ENCODE assay signal across 18 cellular contexts in genomic region chr2:2739231-2739795, GRCh38.
DNase-seq lines count a peak whose midpoint lies in the region; ATAC-seq, FAIRE-seq and TF ChIP-seq lines count a peak whose summit lies in the region.
"Had no signal": no experiment of that assay in that cellular context is flagged by ENCODE, and none has a peak within 500 bp of the region (broad histone marks: within the 10 kb centered on the region; RNA-seq: fewer than 3 reads in every experiment).

No MANE protein-coding gene starts in this region.

- H3K27me3 ChIP-seq in bronchial epithelial cell (ENCODE audit: control insufficient read depth, insufficient read depth, low read length) (no peaks in the 10 kb centered on the region), foreskin keratinocyte (no peaks in the 10 kb centered on the region), neuronal stem cell (ENCODE audit: control insufficient read depth in 3 of 3, insufficient read depth in 3 of 3, low read depth in 1 of 3, low read length in 3 of 3) (peaks cover 0 to 3% (median 0%) of the 10 kb centered on the region in 3 experiments)
- H3K27me3 ChIP-seq: BLaER1 treated with 17β-estradiol and CSF1 and Interleukin-3, amounts not matched to agents 10 nM and 100 nM had no signal

- peak; percentile 77 for FAIRE-seq in bronchial epithelial cell (lab: Jason Lieb, UNC)
- FAIRE-seq: GM12878, GM18507 had no signal

- H3K27ac ChIP-seq in foreskin keratinocyte (no peak overlapping the region), neuronal stem cell (replicated peaks; ENCODE audit: low read length) (no peak overlapping the region)
- H3K27ac ChIP-seq: BLaER1 treated with 17β-estradiol and CSF1 and Interleukin-3, amounts not matched to agents 10 nM and 100 nM; GM23248; HL-60 had no signal

- no peak overlapping the region for H3K9ac ChIP-seq in neuronal stem cell (ENCODE audit: low read depth, low read length, poor library complexity)
- H3K9ac ChIP-seq: BLaER1 treated with 17β-estradiol and CSF1 and Interleukin-3, amounts not matched to agents 10 nM and 100 nM; GM23248 had no signal

- no CpG with 5 or more reads among the region's 9 CpGs for WGBS in neuronal stem cell (ENCODE audit: extremely low coverage in 2 of 2, insufficient read length in 2 of 2, insufficient replicate concordance in 1 of 2), 2 donors

- H2BK12ac ChIP-seq in neuronal stem cell (ENCODE audit: low read length): no peak overlapping the region

- DNase-seq in HPDE6-E6E7 (ENCODE audit: extremely low spot score) (peak; percentile 7), bronchial epithelial cell (ENCODE audit: low read depth) (peak; percentile 98), foreskin keratinocyte (peak; percentile 97 to 99), neuronal stem cell (ENCODE audit: low spot score) (no peak), NCI-H446 treated with DMSO at 0.1 percent for 48 hours (lab: John Stamatoyannopoulos, UW) (no peak), G401 (ENCODE audit: low spot score) (no peak), hypothalamus (lab: John Stamatoyannopoulos, UW) (no peak)
- DNase-seq: ACHN; Calu3; CD4-positive, CD25-positive, alpha-beta regulatory T cell; DMS 273 treated with DMSO at 0.1 percent for 48 hours; GM23248; H7 had no signal

- H3K14ac ChIP-seq in neuronal stem cell (ENCODE audit: low read length): no peak overlapping the region

- no peaks in the 10 kb centered on the region for H3K79me1 ChIP-seq in neuronal stem cell (ENCODE audit: low read depth, low read length)

- H3K4me3 ChIP-seq in bronchial epithelial cell (ENCODE audit: low read depth, low read length): no peak overlapping the region
- H3K4me3 ChIP-seq in neuronal stem cell (ENCODE audit: low read length in 2 of 2): no peak overlapping the region
- H3K4me3 ChIP-seq: BLaER1 treated with 17β-estradiol and CSF1 and Interleukin-3, amounts not matched to agents 10 nM and 100 nM; GM12878; GM23248 had no signal

- H3K9me3 ChIP-seq in neuronal stem cell (replicated peaks in 1 of 2; ENCODE audit: control insufficient read depth in 2 of 2, insufficient read depth in 1 of 2, low read depth in 1 of 2, low read length in 2 of 2): no peaks in the 10 kb centered on the region
- H3K9me3 ChIP-seq: BLaER1 treated with 17β-estradiol and CSF1 and Interleukin-3, amounts not matched to agents 10 nM and 100 nM had no signal

- peak overlapping the region; percentile 72 for H3K18ac ChIP-seq in neuronal stem cell (ENCODE audit: low read length)

- no peak overlapping the region for H2BK120ac ChIP-seq in neuronal stem cell (ENCODE audit: low read depth, low read length)

- H2AFZ ChIP-seq in neuronal stem cell (ENCODE audit: low read length): no peak overlapping the region
- H2AFZ ChIP-seq: GM23248 had no signal

- peak overlapping the region; percentile 32 for H2AK5ac ChIP-seq in neuronal stem cell (ENCODE audit: low read depth, low read length)

- no peak overlapping the region for H3K4ac ChIP-seq in neuronal stem cell (ENCODE audit: low read length)

- no peak for TF ChIP-seq CTCF in bronchial epithelial cell (IDR thresholded peaks at IDR 0.05; ENCODE audit: insufficient read depth, low read length, severe bottlenecking)
- no peak for TF ChIP-seq CTCF in foreskin keratinocyte (conservative IDR thresholded peaks at IDR 0.05)

- in situ Hi-C loops in G401 (cut with HindIII; ENCODE audit: low sequenced_read_pairs): no loop called here

- H2BK15ac ChIP-seq in neuronal stem cell (ENCODE audit: low read length): peak overlapping the region; percentile 38

- no peak overlapping the region for H4K8ac ChIP-seq in neuronal stem cell (ENCODE audit: low read depth, low read length)

- peak; percentile 78 for ATAC-seq in foreskin keratinocyte
- no peak for ATAC-seq in GM21515 (IDR thresholded peaks at IDR 0.05; ENCODE audit: unreplicated experiment)
- ATAC-seq: GM12878 had no signal

- no peak overlapping the region for H4K91ac ChIP-seq in neuronal stem cell (ENCODE audit: low read depth, low read length, poor library complexity)

- H3K4me1 ChIP-seq in foreskin keratinocyte (peaks cover 19% of the 10 kb centered on the region), neuronal stem cell (ENCODE audit: control insufficient read depth in 2 of 2, insufficient read depth in 1 of 2, low read depth in 1 of 2, low read length in 2 of 2) (peaks cover 0 to 13% of the 10 kb centered on the region in 2 donors)

- no peak overlapping the region for H3K4me2 ChIP-seq in neuronal stem cell (ENCODE audit: insufficient read depth, low read length, poor library complexity, severe bottlenecking)
- H3K4me2 ChIP-seq: BLaER1 treated with 17β-estradiol and CSF1 and Interleukin-3, amounts not matched to agents 10 nM and 100 nM had no signal

- H3K36me3 ChIP-seq in bronchial epithelial cell (ENCODE audit: control insufficient read depth, insufficient read depth, low read length) (no peaks in the 10 kb centered on the region), neuronal stem cell (replicated peaks in 1 of 2; ENCODE audit: control insufficient read depth in 2 of 2, insufficient read depth in 2 of 2, low read length in 2 of 2) (no peaks in the 10 kb centered on the region)
- H3K36me3 ChIP-seq: BLaER1 treated with 17β-estradiol and CSF1 and Interleukin-3, amounts not matched to agents 10 nM and 100 nM had no signal

- no peak overlapping the region for H3K23ac ChIP-seq in neuronal stem cell (ENCODE audit: low read depth, low read length, poor library complexity)

- H2BK5ac ChIP-seq in neuronal stem cell (ENCODE audit: low read length): no peak overlapping the region

Comparison
In these comparisons a context has a peak if more than half of its experiments do, and no peak if none do; other contexts are left out.
1. DNase-seq: peak in HPDE6-E6E7 (single experiment), bronchial epithelial cell (single experiment) and foreskin keratinocyte (2 of 2); none in neuronal stem cell (single experiment), NCI-H446 treated with DMSO at 0.1 percent for 48 hours (single experiment), G401 (single experiment) and hypothalamus (0 of 51).